In the genomic region with DNA sequence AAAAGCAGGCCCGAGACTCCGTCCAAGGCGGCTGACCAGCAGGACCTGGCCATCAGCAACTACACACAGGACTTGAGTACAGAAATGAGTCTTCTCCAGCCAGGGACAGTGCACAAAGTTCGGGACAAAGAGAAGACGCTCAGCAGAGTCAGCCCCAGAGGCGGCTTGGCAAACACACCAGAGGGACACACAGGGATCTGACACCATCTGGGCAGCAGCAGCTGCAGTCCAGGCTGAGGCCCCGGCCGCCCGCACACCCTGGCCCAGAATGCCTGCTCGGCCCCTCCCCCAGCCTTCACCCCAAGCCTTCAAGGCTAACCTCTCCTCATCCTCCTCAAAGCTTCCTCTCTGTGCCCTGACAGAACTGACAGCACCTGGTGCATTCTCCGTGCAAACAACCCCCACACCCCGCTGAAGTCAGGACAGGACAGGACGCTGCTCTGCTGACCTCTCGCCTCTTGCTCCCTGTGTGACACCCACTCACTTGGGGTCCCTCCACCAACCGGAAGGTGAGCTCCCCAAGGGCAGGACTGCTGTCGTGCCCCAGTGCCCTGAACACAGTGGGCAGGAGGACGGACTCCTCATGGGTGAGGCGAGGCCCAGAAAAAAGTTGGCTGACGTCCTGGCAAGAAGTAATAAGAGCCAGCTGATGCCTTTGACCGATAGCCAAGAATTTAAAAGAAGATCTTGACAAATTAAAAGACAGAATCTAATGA, we compare ENCODE assay signal across 13 cellular contexts.
DNase-seq lines count a peak whose midpoint lies in the region; ATAC-seq and TF ChIP-seq lines count a peak whose summit lies in the region.
"Had no signal": no experiment of that assay in that cellular context is flagged by ENCODE, and none has a peak within 500 bp of the region (broad histone marks: within the 10 kb centered on the region; RNA-seq: fewer than 3 reads in every experiment).

No MANE protein-coding gene starts in this region.

- H3K4me3 ChIP-seq in left ventricle myocardium inferior (peak overlapping the region; percentile 23), retinal pigment epithelial cell (ENCODE audit: low read length) (no peak overlapping the region)

- H3K36me3 Mint-ChIP-seq in activated T-helper 17 cell treated with anti-CD3 and anti-CD28 coated beads, Interleukin-2, amount 50 U/mL, for 72 hours (ENCODE audit: low read depth) = no peaks in the 10 kb centered on the region

- H3K4me1 ChIP-seq in left ventricle myocardium inferior = peaks cover 45% of the 10 kb centered on the region

- no peaks in the 10 kb centered on the region for H3K36me3 ChIP-seq in left ventricle myocardium inferior

- H3K4me3 Mint-ChIP-seq in activated T-helper 17 cell treated with anti-CD3 and anti-CD28 coated beads, Interleukin-2, amount 50 U/mL, for 72 hours = no peak overlapping the region
- H3K4me3 Mint-ChIP-seq: activated CD8-positive, alpha-beta T cell treated with anti-CD3 and anti-CD28 coated beads, Interleukin-2, amount 10 ng/mL, durations not matched to agents 7 days and 5 days had no signal

- peak overlapping the region; percentile 86 for H3K27ac ChIP-seq in left ventricle myocardium inferior (replicated peaks)

- no peaks in the 10 kb centered on the region for H3K9me3 Mint-ChIP-seq in activated T-helper 17 cell treated with anti-CD3 and anti-CD28 coated beads, Interleukin-2, amount 50 U/mL, for 72 hours

- intact Hi-C loops in left ventricle myocardium inferior (cut with micrococcal nuclease) = no loop called here

- TF ChIP-seq CTCF in left ventricle myocardium inferior (IDR thresholded peaks at IDR 0.05; ENCODE audit: borderline replicate concordance) = no peak
- no peak for TF ChIP-seq CTCF in retinal pigment epithelial cell (conservative IDR thresholded peaks at IDR 0.05; ENCODE audit: low read depth, low read length)

- H3K27me3 Mint-ChIP-seq in activated T-helper 17 cell treated with anti-CD3 and anti-CD28 coated beads, Interleukin-2, amount 50 U/mL, for 72 hours = no peaks in the 10 kb centered on the region

- peaks cover 11% of the 10 kb centered on the region for H3K4me1 Mint-ChIP-seq in activated T-helper 17 cell treated with anti-CD3 and anti-CD28 coated beads, Interleukin-2, amount 50 U/mL, for 72 hours

- peak; percentile 31 for DNase-seq in D341Med (ENCODE audit: low spot score)
- DNase-seq in left ventricle myocardium inferior = peak; percentile 61
- DNase-seq in retinal pigment epithelial cell (ENCODE audit: low read depth) = peak; percentile 14
- no peak for DNase-seq in activated T-cell treated with anti-CD3 and anti-CD28 coated beads, Interleukin-2, amount 50 U/mL, for 1 hour
- no peak for DNase-seq in NCI-H526 treated with DMSO at 0.1 percent for 48 hours (lab: John Stamatoyannopoulos, UW)
- DNase-seq: activated CD8-positive, alpha-beta T cell treated with anti-CD3 and anti-CD28 coated beads, Interleukin-2, amount 10 ng/mL, durations not matched to agents 7 days and 5 days; foreskin melanocyte; GOT3; NCI-H1048; stimulated activated CD4-positive, alpha-beta T cell treated with anti-CD3 and anti-CD28 coated beads, Interleukin-4, amount 100 ng/mL, for 1 hour had no signal

- ATAC-seq in activated T-helper 17 cell treated with anti-CD3 and anti-CD28 coated beads, Interleukin-2, amount 50 U/mL, for 72 hours (replicated peaks) = no peak
- no peak for ATAC-seq in GM21423 (IDR thresholded peaks at IDR 0.05; ENCODE audit: unreplicated experiment)
- ATAC-seq in HG03108 (IDR thresholded peaks at IDR 0.05; ENCODE audit: unreplicated experiment) = no peak
- ATAC-seq: activated CD8-positive, alpha-beta T cell treated with anti-CD3 and anti-CD28 coated beads, Interleukin-2, amount 10 ng/mL, durations not matched to agents 7 days and 5 days had no signal

- peak overlapping the region; percentile 36 for H3K27ac Mint-ChIP-seq in activated T-helper 17 cell treated with anti-CD3 and anti-CD28 coated beads, Interleukin-2, amount 50 U/mL, for 72 hours
- H3K27ac Mint-ChIP-seq: activated CD8-positive, alpha-beta T cell treated with anti-CD3 and anti-CD28 coated beads, Interleukin-2, amount 10 ng/mL, durations not matched to agents 7 days and 5 days had no signal

- H3K27me3 ChIP-seq in left ventricle myocardium inferior (ENCODE audit: low read depth) = no peaks in the 10 kb centered on the region

- H3K9me3 ChIP-seq in left ventricle myocardium inferior (replicated peaks) = no peaks in the 10 kb centered on the region

Comparison
In these comparisons a context has a peak if more than half of its experiments do, and no peak if none do; other contexts are left out.
1. DNase-seq: peak in D341Med (single experiment), left ventricle myocardium inferior (single experiment) and retinal pigment epithelial cell (single experiment); none in activated T-cell treated with anti-CD3 and anti-CD28 coated beads, Interleukin-2, amount 50 U/mL, for 1 hour (single experiment) and NCI-H526 treated with DMSO at 0.1 percent for 48 hours (single experiment).